ENCODE assay signal across 23 cellular contexts in genomic region chr19:1807695-1808394, GRCh38. TPM values are rescaled to one million over a fixed set of nuclear protein-coding genes. Genes with fewer than 3 reads are reported as not detected.
"Had no signal": no experiment of that assay in that cellular context is flagged by ENCODE, and none has a peak within 500 bp of the region (broad histone marks: within the 10 kb centered on the region; RNA-seq: fewer than 3 reads in every experiment).

No MANE protein-coding gene starts in this region.

- ATAC-seq: activated CD8-positive, alpha-beta T cell treated with anti-CD3 and anti-CD28 coated beads for 36 hours; effector memory CD8-positive, alpha-beta T cell; foreskin keratinocyte; left lobe of liver; stimulated activated naive CD8-positive, alpha-beta T cell treated with anti-CD3 and anti-CD28 coated beads, Interleukin-15, Interleukin-2, amounts not matched to agents 100 U/mL and 50 U/mL, for 24 hours had no signal

- H3K36me3 ChIP-seq: tibial nerve, vagina had no signal

- H3K27me3 ChIP-seq: foreskin keratinocyte, tibial nerve, vagina had no signal

- H3K9me3 ChIP-seq: tibial nerve, vagina had no signal

- DNase-seq: activated B cell treated with CpG ODN at 0.5 μM for 24 hours; activated CD4-positive, alpha-beta T cell treated with anti-CD3 and anti-CD28 coated beads for 48 hours; activated CD8-positive, alpha-beta T cell treated with anti-CD3 and anti-CD28 coated beads for 36 hours; activated T-cell treated with anti-CD3 and anti-CD28 coated beads, Interleukin-2, amount 50 U/mL, for 1 hour; effector memory CD8-positive, alpha-beta T cell; foreskin keratinocyte; hippocampal formation; islet precursor cell; nephron progenitor cell; occipital lobe; posterior cingulate gyrus; stimulated activated naive CD8-positive, alpha-beta T cell treated with anti-CD3 and anti-CD28 coated beads, Interleukin-15, Interleukin-2, amounts not matched to agents 100 U/mL and 50 U/mL, for 24 hours had no signal

- H3K27ac ChIP-seq: epithelial cell of prostate, foreskin keratinocyte, tibial nerve, vagina had no signal

- H3K4me1 ChIP-seq: foreskin keratinocyte had no signal

- H3K4me3 ChIP-seq: tibial nerve, vagina had no signal

RNA-seq across cellular contexts. Expression of gene ONECUT3, which starts 54.5 kb away (rescaled TPM):
- total RNA-seq: activated B cell treated with CpG ODN at 0.5 μM for 24 hours; activated CD8-positive, alpha-beta T cell treated with anti-CD3 and anti-CD28 coated beads for 36 hours; astrocyte; dermis microvascular lymphatic vessel endothelial cell; fibroblast of lung; foreskin keratinocyte; lung microvascular endothelial cell; mesothelial cell of epicardium; myocyte; occipital lobe; tibial nerve; vagina had no signal
- polyA plus RNA-seq: adipose tissue, fibroblast of lung, foreskin keratinocyte had no signal
